In the genomic region with DNA sequence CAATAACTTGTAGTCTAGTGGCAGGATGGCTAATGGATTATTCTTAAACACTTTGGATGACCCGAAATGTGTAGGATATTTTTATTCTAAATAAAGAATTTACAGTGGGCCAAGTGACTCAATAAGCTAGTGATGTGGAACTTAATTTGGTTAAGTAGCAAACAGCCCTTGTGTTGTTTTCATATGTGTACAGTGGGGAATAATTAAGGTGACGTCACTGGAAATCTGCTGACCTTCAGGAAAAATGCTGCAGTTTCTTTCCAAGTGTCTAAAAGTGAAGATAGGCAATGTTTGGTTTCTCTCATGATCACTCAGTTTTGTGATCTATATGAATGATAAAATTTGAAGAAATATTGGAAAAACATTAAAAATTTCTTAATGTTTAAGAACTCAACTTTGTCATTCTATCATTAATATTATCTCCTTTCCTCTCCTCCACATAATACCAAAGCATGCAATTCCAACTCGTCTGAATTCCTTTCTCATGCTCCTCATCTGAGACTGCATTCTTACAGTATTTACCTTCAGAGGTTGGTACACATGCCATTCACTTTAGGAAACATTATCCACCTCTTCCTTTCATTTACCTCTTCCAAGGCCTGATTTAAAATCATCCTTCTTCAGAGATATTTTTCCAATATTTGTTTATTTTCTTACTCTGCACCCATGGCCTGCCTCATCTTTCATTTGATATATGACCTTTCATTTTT, we compare ENCODE assay signal across 16 cellular contexts.
"Had no signal": no experiment of that assay in that cellular context is flagged by ENCODE, and none has a peak within 500 bp of the region (broad histone marks: within the 10 kb centered on the region; RNA-seq: fewer than 3 reads in every experiment).

No MANE protein-coding gene starts in this region.

- H3K4me3 ChIP-seq: cardiac muscle cell, left lung, neural progenitor cell, ovary, thoracic aorta had no signal

- H3K4me2 ChIP-seq: neural progenitor cell had no signal

- DNase-seq: activated CD4-positive, CD25-positive, alpha-beta regulatory T cell treated with anti-CD3 and anti-CD28 coated beads, Interleukin-2, amount 50 U/mL, for 72 hours; activated naive CD4-positive, alpha-beta T cell treated with Interleukin-2 at 50 U/mL for 16 hours; aorta; erythroblast; islet precursor cell; left lung; mammary epithelial cell; naive B cell; ovary; T-helper 9 cell had no signal

- H3K9me3 ChIP-seq: ovary, thoracic aorta had no signal

- H3K4me1 ChIP-seq: left lung, neural progenitor cell had no signal

- FAIRE-seq: colon had no signal

- H3K27ac ChIP-seq: cardiac muscle cell, left lung, neural progenitor cell, ovary, thoracic aorta had no signal

- H3K27me3 ChIP-seq: cardiac muscle cell, left lung, neural progenitor cell, ovary had no signal

- H2AFZ ChIP-seq: neural progenitor cell had no signal

- H3K36me3 ChIP-seq: cardiac muscle cell, left lung, neural progenitor cell, ovary, thoracic aorta had no signal

- H3K9ac ChIP-seq: neural progenitor cell had no signal

- ATAC-seq: activated T-helper 17 cell treated with anti-CD3 and anti-CD28 coated beads, Interleukin-2, amount 50 U/mL, for 72 hours; left lung; stimulated activated effector memory CD8-positive, alpha-beta T cell treated with anti-CD3 and anti-CD28 coated beads, Interleukin-12 subunit alpha, Interleukin-12 subunit beta, amount 100 ng/mL, for 72 hours had no signal
